ENCODE assay signal across 1 cellular context in the genomic region with DNA sequence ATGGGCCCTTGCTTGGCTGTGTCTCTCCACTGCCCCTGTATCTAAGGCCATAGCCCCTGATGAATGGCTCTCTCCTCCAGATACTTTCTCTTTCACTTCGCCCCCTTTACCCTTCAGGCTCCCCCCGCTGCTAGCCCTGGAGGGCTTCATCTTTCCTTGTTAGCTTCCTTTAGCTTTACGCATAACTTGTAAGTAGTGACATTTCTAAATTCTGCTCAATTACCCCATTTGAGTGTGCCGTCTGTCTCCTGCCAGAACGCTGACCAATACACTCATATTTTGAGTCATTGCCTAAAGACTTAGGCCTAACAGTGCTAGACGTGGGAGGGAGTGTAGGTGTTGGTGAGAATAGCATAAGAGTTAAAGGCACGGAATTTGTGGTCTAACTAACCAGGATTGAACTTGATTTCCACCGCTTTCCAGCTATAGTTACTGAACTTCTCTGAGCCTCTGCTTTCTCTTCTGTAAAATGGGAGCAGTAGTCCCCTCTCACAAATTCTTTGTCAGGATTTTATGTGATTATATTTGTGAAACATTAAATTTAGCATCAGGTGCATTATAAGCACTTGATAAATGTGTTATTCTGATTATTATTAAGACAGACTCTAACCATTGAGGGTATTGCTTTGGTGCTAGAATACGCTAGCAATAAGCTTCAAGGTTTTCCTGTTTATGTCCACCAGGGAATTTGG.
TF ChIP-seq lines count a peak whose summit lies in the region.

No MANE protein-coding gene starts in this region.

TF ChIP-seq in GM23338, 12 proteins besides CTCF, POLR2A, EP300 and RAD21 (continued from another document):
- TF ChIP-seq, protein P1, sequence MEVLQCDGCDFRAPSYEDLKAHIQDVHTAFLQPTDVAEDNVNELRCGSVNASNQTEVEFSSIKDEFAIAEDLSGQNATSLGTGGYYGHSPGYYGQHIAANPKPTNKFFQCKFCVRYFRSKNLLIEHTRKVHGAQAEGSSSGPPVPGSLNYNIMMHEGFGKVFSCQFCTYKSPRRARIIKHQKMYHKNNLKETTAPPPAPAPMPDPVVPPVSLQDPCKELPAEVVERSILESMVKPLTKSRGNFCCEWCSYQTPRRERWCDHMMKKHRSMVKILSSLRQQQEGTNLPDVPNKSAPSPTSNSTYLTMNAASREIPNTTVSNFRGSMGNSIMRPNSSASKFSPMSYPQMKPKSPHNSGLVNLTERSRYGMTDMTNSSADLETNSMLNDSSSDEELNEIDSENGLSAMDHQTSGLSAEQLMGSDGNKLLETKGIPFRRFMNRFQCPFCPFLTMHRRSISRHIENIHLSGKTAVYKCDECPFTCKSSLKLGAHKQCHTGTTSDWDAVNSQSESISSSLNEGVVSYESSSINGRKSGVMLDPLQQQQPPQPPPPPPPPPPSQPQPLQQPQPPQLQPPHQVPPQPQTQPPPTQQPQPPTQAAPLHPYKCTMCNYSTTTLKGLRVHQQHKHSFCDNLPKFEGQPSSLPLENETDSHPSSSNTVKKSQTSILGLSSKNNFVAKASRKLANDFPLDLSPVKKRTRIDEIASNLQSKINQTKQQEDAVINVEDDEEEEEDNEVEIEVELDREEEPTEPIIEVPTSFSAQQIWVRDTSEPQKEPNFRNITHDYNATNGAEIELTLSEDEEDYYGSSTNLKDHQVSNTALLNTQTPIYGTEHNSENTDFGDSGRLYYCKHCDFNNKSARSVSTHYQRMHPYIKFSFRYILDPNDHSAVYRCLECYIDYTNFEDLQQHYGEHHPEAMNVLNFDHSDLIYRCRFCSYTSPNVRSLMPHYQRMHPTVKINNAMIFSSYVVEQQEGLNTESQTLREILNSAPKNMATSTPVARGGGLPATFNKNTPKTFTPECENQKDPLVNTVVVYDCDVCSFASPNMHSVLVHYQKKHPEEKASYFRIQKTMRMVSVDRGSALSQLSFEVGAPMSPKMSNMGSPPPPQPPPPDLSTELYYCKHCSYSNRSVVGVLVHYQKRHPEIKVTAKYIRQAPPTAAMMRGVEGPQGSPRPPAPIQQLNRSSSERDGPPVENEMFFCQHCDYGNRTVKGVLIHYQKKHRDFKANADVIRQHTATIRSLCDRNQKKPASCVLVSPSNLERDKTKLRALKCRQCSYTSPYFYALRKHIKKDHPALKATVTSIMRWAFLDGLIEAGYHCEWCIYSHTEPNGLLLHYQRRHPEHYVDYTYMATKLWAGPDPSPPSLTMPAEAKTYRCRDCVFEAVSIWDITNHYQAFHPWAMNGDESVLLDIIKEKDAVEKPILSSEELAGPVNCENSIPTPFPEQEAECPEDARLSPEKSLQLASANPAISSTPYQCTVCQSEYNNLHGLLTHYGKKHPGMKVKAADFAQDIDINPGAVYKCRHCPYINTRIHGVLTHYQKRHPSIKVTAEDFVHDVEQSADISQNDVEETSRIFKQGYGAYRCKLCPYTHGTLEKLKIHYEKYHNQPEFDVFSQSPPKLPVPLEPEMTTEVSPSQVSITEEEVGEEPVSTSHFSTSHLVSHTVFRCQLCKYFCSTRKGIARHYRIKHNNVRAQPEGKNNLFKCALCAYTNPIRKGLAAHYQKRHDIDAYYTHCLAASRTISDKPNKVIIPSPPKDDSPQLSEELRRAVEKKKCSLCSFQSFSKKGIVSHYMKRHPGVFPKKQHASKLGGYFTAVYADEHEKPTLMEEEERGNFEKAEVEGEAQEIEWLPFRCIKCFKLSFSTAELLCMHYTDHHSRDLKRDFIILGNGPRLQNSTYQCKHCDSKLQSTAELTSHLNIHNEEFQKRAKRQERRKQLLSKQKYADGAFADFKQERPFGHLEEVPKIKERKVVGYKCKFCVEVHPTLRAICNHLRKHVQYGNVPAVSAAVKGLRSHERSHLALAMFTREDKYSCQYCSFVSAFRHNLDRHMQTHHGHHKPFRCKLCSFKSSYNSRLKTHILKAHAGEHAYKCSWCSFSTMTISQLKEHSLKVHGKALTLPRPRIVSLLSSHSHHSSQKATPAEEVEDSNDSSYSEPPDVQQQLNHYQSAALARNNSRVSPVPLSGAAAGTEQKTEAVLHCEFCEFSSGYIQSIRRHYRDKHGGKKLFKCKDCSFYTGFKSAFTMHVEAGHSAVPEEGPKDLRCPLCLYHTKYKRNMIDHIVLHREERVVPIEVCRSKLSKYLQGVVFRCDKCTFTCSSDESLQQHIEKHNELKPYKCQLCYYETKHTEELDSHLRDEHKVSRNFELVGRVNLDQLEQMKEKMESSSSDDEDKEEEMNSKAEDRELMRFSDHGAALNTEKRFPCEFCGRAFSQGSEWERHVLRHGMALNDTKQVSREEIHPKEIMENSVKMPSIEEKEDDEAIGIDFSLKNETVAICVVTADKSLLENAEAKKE (CRISPR knock-in tag; IDR thresholded peaks at IDR 0.05), result no peak
- TF ChIP-seq CREB1 (CRISPR knock-in tag; IDR thresholded peaks at IDR 0.05; ENCODE audit: low read depth) (no peak), EZH2 (IDR thresholded peaks at IDR 0.05; ENCODE audit: low read depth, unreplicated experiment) (no peak), EZH2phosphoT487 (IDR thresholded peaks at IDR 0.05; ENCODE audit: unreplicated experiment) (no peak), ZNF114 (CRISPR knock-in tag; IDR thresholded peaks at IDR 0.05) (no peak), JUNB (IDR thresholded peaks at IDR 0.05; ENCODE audit: unreplicated experiment) (no peak), REST (IDR thresholded peaks at IDR 0.05; ENCODE audit: unreplicated experiment) (no peak), ZNF331 (CRISPR knock-in tag; IDR thresholded peaks at IDR 0.05; ENCODE audit: low read depth) (no peak)
